In genomic region chr1:209391792-209392191, GRCh38 we compare ENCODE assay signal across 23 cellular contexts.
"Had no signal": no experiment of that assay in that cellular context is flagged by ENCODE, and none has a peak within 500 bp of the region (broad histone marks: within the 10 kb centered on the region; RNA-seq: fewer than 3 reads in every experiment).

No MANE protein-coding gene starts in this region.

- H3K4me1 Mint-ChIP-seq: naive thymus-derived CD8-positive, alpha-beta T cell; stimulated activated naive B cell treated with anti-CD40 and anti-IgM and Interleukin-4, amounts not matched to agents 10 μg/mL and 1 μg/mL and 100 μg/mL, for 72 hours had no signal

- H3K27me3 ChIP-seq: hepatocyte, ovary, stomach, testis, thyroid gland, transverse colon, upper lobe of right lung had no signal

- H3K9me3 ChIP-seq: heart right ventricle, left ventricle myocardium inferior, ovary, prostate gland, stomach, testis, thyroid gland, transverse colon, upper lobe of right lung had no signal

- H3K9me3 Mint-ChIP-seq: nephron; stimulated activated naive B cell treated with anti-CD40 and anti-IgM and Interleukin-4, amounts not matched to agents 10 μg/mL and 1 μg/mL and 100 μg/mL, for 72 hours had no signal

- H3K4me2 ChIP-seq: hepatocyte had no signal

- H3K4me1 ChIP-seq: left ventricle myocardium inferior, prostate gland, stomach, testis, thyroid gland, transverse colon, upper lobe of right lung had no signal

- H3K27ac Mint-ChIP-seq: stimulated activated naive B cell treated with anti-CD40 and anti-IgM and Interleukin-4, amounts not matched to agents 10 μg/mL and 1 μg/mL and 100 μg/mL, for 72 hours had no signal

- H3K36me3 Mint-ChIP-seq: naive thymus-derived CD8-positive, alpha-beta T cell; stimulated activated naive B cell treated with anti-CD40 and anti-IgM and Interleukin-4, amounts not matched to agents 10 μg/mL and 1 μg/mL and 100 μg/mL, for 72 hours had no signal

- H3K4me3 Mint-ChIP-seq: naive thymus-derived CD8-positive, alpha-beta T cell; nephron; neural crest cell; stimulated activated naive B cell treated with anti-CD40 and anti-IgM and Interleukin-4, amounts not matched to agents 10 μg/mL and 1 μg/mL and 100 μg/mL, for 72 hours had no signal

- H3K79me2 ChIP-seq: hepatocyte had no signal

- DNase-seq: heart right ventricle; left ventricle myocardium inferior; naive thymus-derived CD8-positive, alpha-beta T cell; ovary; retina; right cardiac atrium; stimulated activated CD4-positive, alpha-beta T cell treated with anti-CD3 and anti-CD28 coated beads, Interleukin-12 subunit alpha, Interleukin-12 subunit beta, amount 100 ng/mL, for 4 hours; stimulated activated CD4-positive, alpha-beta T cell treated with anti-CD3 and anti-CD28 coated beads, Interleukin-15, amount 100 ng/mL, for 24 hours; stimulated activated CD4-positive, alpha-beta T cell treated with anti-CD3 and anti-CD28 coated beads, Interleukin-2, amount 100 ng/mL, for 24 hours; stimulated activated CD4-positive, alpha-beta T cell treated with anti-CD3 and anti-CD28 coated beads, Interleukin-4, amount 100 ng/mL, for 1 hour; stimulated activated naive B cell treated with anti-CD40 and anti-IgM and Interleukin-4, amounts not matched to agents 10 μg/mL and 1 μg/mL and 100 μg/mL, for 72 hours; stimulated activated naive CD8-positive, alpha-beta T cell treated with anti-CD3 and anti-CD28 coated beads, Interleukin-15, Interleukin-2, amounts not matched to agents 100 U/mL and 50 U/mL, for 24 hours; stomach; testis; thyroid gland; transverse colon; upper lobe of right lung had no signal

- H3K27ac ChIP-seq: heart right ventricle, hepatocyte, left ventricle myocardium inferior, ovary, prostate gland, skin epidermis, stomach, testis, thyroid gland, transverse colon, upper lobe of right lung had no signal

- H3K36me3 ChIP-seq: heart right ventricle, left ventricle myocardium inferior, ovary, prostate gland, stomach, thyroid gland, transverse colon, upper lobe of right lung had no signal

- H2AFZ ChIP-seq: hepatocyte had no signal

- H3K4me3 ChIP-seq: heart right ventricle, hepatocyte, left ventricle myocardium inferior, lung, ovary, prostate gland, skin epidermis, stomach, testis, thyroid gland, transverse colon, upper lobe of right lung had no signal
